Comparison of ENCODE assay signal across 8 cellular contexts in genomic region chr14:63922696-63923421, GRCh38.
DNase-seq lines count a peak whose midpoint lies in the region; ATAC-seq, FAIRE-seq and TF ChIP-seq lines count a peak whose summit lies in the region.

No MANE protein-coding gene starts in this region.

- H3K27ac ChIP-seq in liver (ENCODE audit: low read depth in 1 of 2, low read length in 2 of 2) (no peak overlapping the region), uterus (peak overlapping the region; percentile 13 to 66), caudate nucleus (ENCODE audit: low read depth, low read length) (no peak overlapping the region)

- DNase-seq in activated naive CD4-positive, alpha-beta T cell treated with Interleukin-2 at 50 U/mL for 16 hours: no peak
- DNase-seq in T47D (ENCODE audit: low read depth in 1 of 2, low spot score in 1 of 2) (peak; percentile 30 to 74), uterus (no peak), D721Med (ENCODE audit: insufficient read length, low spot score) (no peak), caudate nucleus (lab: John Stamatoyannopoulos, UW) (no peak)

- no peaks in the 10 kb centered on the region for H3K4me1 ChIP-seq in liver (ENCODE audit: control insufficient read depth in 4 of 4, insufficient read depth in 4 of 4, low read length in 3 of 4)
- H3K4me1 ChIP-seq in uterus: no peaks in the 10 kb centered on the region

- H3K9me3 ChIP-seq in liver (ENCODE audit: control insufficient read depth in 4 of 4, low read length in 3 of 4) (no peaks in the 10 kb centered on the region), uterus (no peaks in the 10 kb centered on the region)

- no peak for TF ChIP-seq POLR2A in uterus (IDR thresholded peaks at IDR 0.05)

- in situ Hi-C loops in T47D (cut with HindIII; ENCODE audit: low pct_unique_long_range_greater_than_20kb, low sequenced_read_pairs): no loop called here

- H3K27me3 ChIP-seq in liver (ENCODE audit: control insufficient read depth in 4 of 4, insufficient read depth in 4 of 4, low read length in 3 of 4) (no peaks in the 10 kb centered on the region), uterus (no peaks in the 10 kb centered on the region)

- no peak for FAIRE-seq in D721Med (lab: Jason Lieb, UNC)

- no peak overlapping the region for H3K4me3 ChIP-seq in liver (ENCODE audit: low read depth in 1 of 3, low read length in 3 of 3)
- no peak overlapping the region for H3K4me3 ChIP-seq in uterus

- H3K36me3 ChIP-seq in liver (ENCODE audit: control insufficient read depth in 4 of 4, insufficient read depth in 3 of 4, low read depth in 1 of 4, low read length in 3 of 4) (no peaks in the 10 kb centered on the region), uterus (no peaks in the 10 kb centered on the region)

- intact Hi-C loops in uterus (cut with DNase I; ENCODE audit: low total_unique reads): no loop called here

- H3K9ac ChIP-seq in liver (ENCODE audit: low read depth in 1 of 2, low read length in 2 of 2): no peak overlapping the region

- H3K27ac Mint-ChIP-seq in activated naive CD4-positive, alpha-beta T cell treated with anti-CD3 and anti-CD28 coated beads, Interleukin-2, amount 50 U/mL, for 24 hours: peak overlapping the region; percentile 8

- no peak for TF ChIP-seq CTCF in liver (IDR thresholded peaks at IDR 0.05; ENCODE audit: low read depth, low read length, missing input control)
- no peak for TF ChIP-seq CTCF in uterus (IDR thresholded peaks at IDR 0.05)
- no peak for TF ChIP-seq CTCF in D721Med (IDR thresholded peaks at IDR 0.05; ENCODE audit: insufficient read depth, missing control alignments)

- no peaks in the 10 kb centered on the region for H3K27me3 Mint-ChIP-seq in activated naive CD4-positive, alpha-beta T cell treated with anti-CD3 and anti-CD28 coated beads, Interleukin-2, amount 50 U/mL, for 24 hours

- peaks cover 21% of the 10 kb centered on the region for H3K4me1 Mint-ChIP-seq in activated naive CD4-positive, alpha-beta T cell treated with anti-CD3 and anti-CD28 coated beads, Interleukin-2, amount 50 U/mL, for 24 hours

- H3K9me3 Mint-ChIP-seq in activated naive CD4-positive, alpha-beta T cell treated with anti-CD3 and anti-CD28 coated beads, Interleukin-2, amount 50 U/mL, for 24 hours: no peaks in the 10 kb centered on the region

- no peak for TF ChIP-seq RAD21 in liver (IDR thresholded peaks at IDR 0.05)

- peaks cover 21% of the 10 kb centered on the region for H3K36me3 Mint-ChIP-seq in activated naive CD4-positive, alpha-beta T cell treated with anti-CD3 and anti-CD28 coated beads, Interleukin-2, amount 50 U/mL, for 24 hours

- WGBS in liver: 67% methylated on average over 5 of the region's 5 CpGs

- no peak overlapping the region for H3K4me3 Mint-ChIP-seq in activated naive CD4-positive, alpha-beta T cell treated with anti-CD3 and anti-CD28 coated beads, Interleukin-2, amount 50 U/mL, for 24 hours

- ATAC-seq in HG03565 (IDR thresholded peaks at IDR 0.05; ENCODE audit: unreplicated experiment): no peak

TF ChIP-seq in liver, 16 proteins besides CTCF, POLR2A, EP300 and RAD21:
- peak; percentile 38 for TF ChIP-seq FOXA1 (IDR thresholded peaks at IDR 0.05)
- TF ChIP-seq FOXA2 (IDR thresholded peaks at IDR 0.05): peak; percentile 74
- TF ChIP-seq EGR1 (IDR thresholded peaks at IDR 0.05; ENCODE audit: low read depth in 2 of 2): no peak
- TF ChIP-seq, protein P1, sequence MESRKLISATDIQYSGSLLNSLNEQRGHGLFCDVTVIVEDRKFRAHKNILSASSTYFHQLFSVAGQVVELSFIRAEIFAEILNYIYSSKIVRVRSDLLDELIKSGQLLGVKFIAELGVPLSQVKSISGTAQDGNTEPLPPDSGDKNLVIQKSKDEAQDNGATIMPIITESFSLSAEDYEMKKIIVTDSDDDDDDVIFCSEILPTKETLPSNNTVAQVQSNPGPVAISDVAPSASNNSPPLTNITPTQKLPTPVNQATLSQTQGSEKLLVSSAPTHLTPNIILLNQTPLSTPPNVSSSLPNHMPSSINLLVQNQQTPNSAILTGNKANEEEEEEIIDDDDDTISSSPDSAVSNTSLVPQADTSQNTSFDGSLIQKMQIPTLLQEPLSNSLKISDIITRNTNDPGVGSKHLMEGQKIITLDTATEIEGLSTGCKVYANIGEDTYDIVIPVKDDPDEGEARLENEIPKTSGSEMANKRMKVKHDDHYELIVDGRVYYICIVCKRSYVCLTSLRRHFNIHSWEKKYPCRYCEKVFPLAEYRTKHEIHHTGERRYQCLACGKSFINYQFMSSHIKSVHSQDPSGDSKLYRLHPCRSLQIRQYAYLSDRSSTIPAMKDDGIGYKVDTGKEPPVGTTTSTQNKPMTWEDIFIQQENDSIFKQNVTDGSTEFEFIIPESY (IDR thresholded peaks at IDR 0.05): no peak
- TF ChIP-seq, protein P2, sequence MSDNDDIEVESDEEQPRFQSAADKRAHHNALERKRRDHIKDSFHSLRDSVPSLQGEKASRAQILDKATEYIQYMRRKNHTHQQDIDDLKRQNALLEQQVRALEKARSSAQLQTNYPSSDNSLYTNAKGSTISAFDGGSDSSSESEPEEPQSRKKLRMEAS (IDR thresholded peaks at IDR 0.05): no peak
- no peak for TF ChIP-seq SP1 (IDR thresholded peaks at IDR 0.05)
- TF ChIP-seq GABPA (IDR thresholded peaks at IDR 0.05 in 1 of 2, conservative IDR thresholded peaks at IDR 0.05 in 1 of 2): no peak
- no peak for TF ChIP-seq JUND (IDR thresholded peaks at IDR 0.05)
- TF ChIP-seq REST (IDR thresholded peaks at IDR 0.05): no peak
- TF ChIP-seq YY1 (IDR thresholded peaks at IDR 0.05): no peak
- TF ChIP-seq RXRA (IDR thresholded peaks at IDR 0.05): no peak
- TF ChIP-seq HNF4A (conservative IDR thresholded peaks at IDR 0.05): no peak

Comparison
In these comparisons a context has a peak if more than half of its experiments do, and no peak if none do; other contexts are left out.
1. DNase-seq: peak in T47D (2 of 2); none in activated naive CD4-positive, alpha-beta T cell treated with Interleukin-2 at 50 U/mL for 16 hours (single experiment), uterus (0 of 2), D721Med (single experiment) and caudate nucleus (0 of 61).
2. H3K27ac ChIP-seq: peak in uterus (2 of 2); none in liver (0 of 2) and caudate nucleus (single experiment).